Comparison of ENCODE assay signal across 1 cellular context in genomic region chr1:33298623-33299277, GRCh38.
A peak's percentile ranks its signal among the peaks of the same experiment; 100 is the strongest.
TF ChIP-seq lines count a peak whose summit lies in the region.

No MANE protein-coding gene starts in this region.

TF ChIP-seq in HepG2, 621 proteins besides CTCF, POLR2A, EP300 and RAD21 (continued from another document and continues in another):
- TF ChIP-seq ZNF687 (CRISPR knock-in tag; IDR thresholded peaks at IDR 0.05) (peak; percentile 36; the same call in 1 of the 2 replicates), HOMEZ (CRISPR knock-in tag; IDR thresholded peaks at IDR 0.05; ENCODE audit: low read depth) (no peak), SP1 (IDR thresholded peaks at IDR 0.05) (no peak), SP1 (CRISPR knock-in tag; IDR thresholded peaks at IDR 0.05) (peak; percentile 11; the same call in 1 of the 2 replicates), KAT8 (CRISPR knock-in tag; IDR thresholded peaks at IDR 0.05) (no peak), ZNF746 (CRISPR knock-in tag; IDR thresholded peaks at IDR 0.05) (no peak), REL (CRISPR knock-in tag; conservative IDR thresholded peaks at IDR 0.05) (no peak), ZBTB7A (CRISPR knock-in tag; IDR thresholded peaks at IDR 0.05) (no peak), ZBTB49 (CRISPR knock-in tag; IDR thresholded peaks at IDR 0.05; ENCODE audit: borderline replicate concordance) (no peak), ZNF138 (CRISPR knock-in tag; IDR thresholded peaks at IDR 0.05; ENCODE audit: low read depth) (no peak), GFI1 (CRISPR knock-in tag; IDR thresholded peaks at IDR 0.05; ENCODE audit: borderline replicate concordance) (no peak), SP140L (CRISPR knock-in tag; IDR thresholded peaks at IDR 0.05; ENCODE audit: borderline replicate concordance) (no peak), ZMYM2 (CRISPR knock-in tag; IDR thresholded peaks at IDR 0.05) (no peak), ZNF83 (CRISPR knock-in tag; IDR thresholded peaks at IDR 0.05; ENCODE audit: borderline replicate concordance) (no peak), YY1 (IDR thresholded peaks at IDR 0.05; ENCODE audit: insufficient read depth, insufficient replicate concordance, low read depth, low read length) (peak; percentile 52), AGO2 (optimal IDR thresholded peaks at IDR 0.05; ENCODE audit: low read depth, low read length) (peak; percentile 34), HOXA9 (CRISPR knock-in tag; IDR thresholded peaks at IDR 0.05; ENCODE audit: borderline replicate concordance) (no peak), THAP9 (CRISPR knock-in tag; IDR thresholded peaks at IDR 0.05; ENCODE audit: borderline replicate concordance) (no peak), KLF11 (CRISPR knock-in tag; IDR thresholded peaks at IDR 0.05) (no peak), SMC3 (IDR thresholded peaks at IDR 0.05; ENCODE audit: low read length) (peak; percentile 75), EZH2 (conservative IDR thresholded peaks at IDR 0.05; ENCODE audit: low read depth, low read length) (no peak), ATF6 (CRISPR knock-in tag; conservative IDR thresholded peaks at IDR 0.05) (no peak), STAG1 (CRISPR knock-in tag; IDR thresholded peaks at IDR 0.05) (peak; percentile 71), ZNF207 (IDR thresholded peaks at IDR 0.05; ENCODE audit: borderline replicate concordance) (no peak), ZNF766 (CRISPR knock-in tag; IDR thresholded peaks at IDR 0.05; ENCODE audit: borderline replicate concordance) (no peak), ZKSCAN1 (IDR thresholded peaks at IDR 0.05; ENCODE audit: low read length) (0 out of 2 replicates have a peak, but pooled peaks have one; percentile 29), ATF2 (CRISPR knock-in tag; IDR thresholded peaks at IDR 0.05) (no peak), ZNF7 (CRISPR knock-in tag; IDR thresholded peaks at IDR 0.05) (no peak), TEAD2 (CRISPR knock-in tag; IDR thresholded peaks at IDR 0.05) (no peak), HMGXB4 (CRISPR knock-in tag; IDR thresholded peaks at IDR 0.05; ENCODE audit: borderline replicate concordance in 1 of 2, low read depth in 1 of 2) (peak in 1 of 2 experiments; percentile 49; a peak in 1 of 4 replicates), KAT2B (IDR thresholded peaks at IDR 0.05; ENCODE audit: borderline replicate concordance, low read depth, low read length) (no peak), ZNF609 (CRISPR knock-in tag; IDR thresholded peaks at IDR 0.05; ENCODE audit: borderline replicate concordance) (no peak), THYN1 (CRISPR knock-in tag; IDR thresholded peaks at IDR 0.05; ENCODE audit: borderline replicate concordance, low read depth) (no peak), SRF (IDR thresholded peaks at IDR 0.05; ENCODE audit: low read depth, low read length) (no peak), MTF2 (CRISPR knock-in tag; IDR thresholded peaks at IDR 0.05; ENCODE audit: borderline replicate concordance) (no peak)
